In genomic region chr3:136250862-136251460, GRCh38 we compare ENCODE assay signal across 8 cellular contexts. TPM values are rescaled to one million over a fixed set of nuclear protein-coding genes. Genes with fewer than 3 reads are reported as not detected.
DNase-seq lines count a peak whose midpoint lies in the region; ATAC-seq and TF ChIP-seq lines count a peak whose summit lies in the region.

No MANE protein-coding gene starts in this region.

- no peaks in the 10 kb centered on the region for H3K9me3 ChIP-seq in BLaER1
- no peaks in the 10 kb centered on the region for H3K9me3 ChIP-seq in MM.1S (replicated peaks; ENCODE audit: insufficient read depth, low read length)
- H3K9me3 ChIP-seq in SU-DHL-6 (ENCODE audit: insufficient read depth, low read length), result no peaks in the 10 kb centered on the region
- H3K9me3 ChIP-seq in breast epithelium, result no peaks in the 10 kb centered on the region
- no peaks in the 10 kb centered on the region for H3K9me3 ChIP-seq in iPS-18c (ENCODE audit: control insufficient read depth, insufficient read depth, low read length)

- peaks cover 34% of the 10 kb centered on the region for H3K4me1 ChIP-seq in BLaER1
- peaks cover 38% of the 10 kb centered on the region for H3K4me1 ChIP-seq in MM.1S (ENCODE audit: low read length)
- H3K4me1 ChIP-seq in breast epithelium, result peaks cover 0 to 10% of the 10 kb centered on the region in 2 donors

- intact Hi-C loops in breast epithelium (cut with DNase I; ENCODE audit: low total_unique reads), result no loop called here

- H3K9ac ChIP-seq in BLaER1 (peak overlapping the region; percentile 86), MM.1S (ENCODE audit: low read length) (peak overlapping the region; percentile 85), SU-DHL-6 (ENCODE audit: low read length) (peak overlapping the region; percentile 66)

- DNase-seq in MM.1S, result peak; percentile 65
- peak in 1 of 2 donors; percentile 37 for DNase-seq in breast epithelium (ENCODE audit: low spot score in 2 of 2)
- DNase-seq in skeletal muscle cell (ENCODE audit: low read depth), result no peak
- no peak for DNase-seq in effector CD8-positive, alpha-beta T cell (lab: John Stamatoyannopoulos, UW)

- no peak for TF ChIP-seq POLR2A in breast epithelium (IDR thresholded peaks at IDR 0.05)

- H2AFZ ChIP-seq in MM.1S (ENCODE audit: low read length) (peak overlapping the region; percentile 75), SU-DHL-6 (ENCODE audit: low read depth, low read length, severe bottlenecking) (peak overlapping the region; percentile 54)

- peak overlapping the region; percentile 88 for H3K27ac ChIP-seq in BLaER1
- H3K27ac ChIP-seq in MM.1S (ENCODE audit: low read length), result peak overlapping the region; percentile 96
- H3K27ac ChIP-seq in SU-DHL-6 (ENCODE audit: low read depth, low read length), result peak overlapping the region; percentile 89
- H3K27ac ChIP-seq in breast epithelium, result peak overlapping the region; percentile 89 to 92

- H3K27me3 ChIP-seq in BLaER1 (no peaks in the 10 kb centered on the region), MM.1S (replicated peaks; ENCODE audit: insufficient read depth, low read length) (no peaks in the 10 kb centered on the region), SU-DHL-6 (ENCODE audit: low read length) (no peaks in the 10 kb centered on the region), breast epithelium (no peaks in the 10 kb centered on the region)

- TF ChIP-seq CTCF in MM.1S (IDR thresholded peaks at IDR 0.05; ENCODE audit: low read length), result peak; percentile 35
- no peak for TF ChIP-seq CTCF in SU-DHL-6 (IDR thresholded peaks at IDR 0.05; ENCODE audit: insufficient read depth, low read length, poor library complexity, severe bottlenecking)
- no peak for TF ChIP-seq CTCF in breast epithelium (IDR thresholded peaks at IDR 0.05)

- H4K20me1 ChIP-seq in BLaER1 (peaks cover 28% of the 10 kb centered on the region), MM.1S (ENCODE audit: insufficient read depth, low read length) (no peaks in the 10 kb centered on the region), SU-DHL-6 (ENCODE audit: low read depth, low read length) (no peaks in the 10 kb centered on the region)

- H3K4me3 ChIP-seq in BLaER1 (peak overlapping the region; percentile 72), MM.1S (ENCODE audit: low read length) (peak overlapping the region; percentile 78), SU-DHL-6 (ENCODE audit: insufficient read depth, low read length, poor library complexity, severe bottlenecking) (peak overlapping the region; percentile 65), breast epithelium (peak overlapping the region; percentile 56 to 81 (median 66)), iPS-18c (ENCODE audit: insufficient read depth, low read depth, low read length) (peak overlapping the region; percentile 75), skeletal muscle cell (ENCODE audit: low read depth, low read length) (peak overlapping the region; percentile 63)

- peaks cover 20% of the 10 kb centered on the region for H3K36me3 ChIP-seq in BLaER1
- H3K36me3 ChIP-seq in MM.1S (replicated peaks; ENCODE audit: insufficient read depth, low read length), result no peaks in the 10 kb centered on the region
- no peaks in the 10 kb centered on the region for H3K36me3 ChIP-seq in SU-DHL-6 (ENCODE audit: low read length)
- H3K36me3 ChIP-seq in breast epithelium, result no peaks in the 10 kb centered on the region

- H3K4me2 ChIP-seq in BLaER1, result peak overlapping the region; percentile 86
- H3K4me2 ChIP-seq in MM.1S (ENCODE audit: low read depth, low read length), result peak overlapping the region; percentile 81
- H3K4me2 ChIP-seq in SU-DHL-6 (ENCODE audit: low read depth, low read length, poor library complexity, severe bottlenecking), result peak overlapping the region; percentile 82

- H3F3A ChIP-seq in MM.1S (ENCODE audit: insufficient read depth, low read length), result peaks cover 30% of the 10 kb centered on the region
- H3F3A ChIP-seq in SU-DHL-6 (ENCODE audit: insufficient read depth), result peaks cover 29% of the 10 kb centered on the region

- H3K79me2 ChIP-seq in MM.1S (ENCODE audit: low read length), result peaks cover 40% of the 10 kb centered on the region
- H3K79me2 ChIP-seq in SU-DHL-6 (ENCODE audit: insufficient read depth, low read length), result peaks cover 19% of the 10 kb centered on the region; the same call in 1 of the 2 replicates

- ATAC-seq in GM19397 (IDR thresholded peaks at IDR 0.05; ENCODE audit: unreplicated experiment), result peak; percentile 21

- no peaks in the 10 kb centered on the region for H3K9me2 ChIP-seq in MM.1S (replicated peaks; ENCODE audit: insufficient read depth, low read length)
- H3K9me2 ChIP-seq in SU-DHL-6 (replicated peaks; ENCODE audit: insufficient read depth, low read length), result no peaks in the 10 kb centered on the region

RNA-seq across cellular contexts. Expression of gene PCCB, which starts 0.8 kb away (rescaled TPM):
- 10 to 100 TPM; 24.9 to 35.0 (median 31.3) TPM for total RNA-seq in breast epithelium

RNA-seq across cellular contexts. Expression of gene MSL2, which starts 54.8 kb away (rescaled TPM):
- total RNA-seq in breast epithelium, result 10 to 100 TPM; 25.8 to 46.5 (median 27.5) TPM
